In the genomic region with DNA sequence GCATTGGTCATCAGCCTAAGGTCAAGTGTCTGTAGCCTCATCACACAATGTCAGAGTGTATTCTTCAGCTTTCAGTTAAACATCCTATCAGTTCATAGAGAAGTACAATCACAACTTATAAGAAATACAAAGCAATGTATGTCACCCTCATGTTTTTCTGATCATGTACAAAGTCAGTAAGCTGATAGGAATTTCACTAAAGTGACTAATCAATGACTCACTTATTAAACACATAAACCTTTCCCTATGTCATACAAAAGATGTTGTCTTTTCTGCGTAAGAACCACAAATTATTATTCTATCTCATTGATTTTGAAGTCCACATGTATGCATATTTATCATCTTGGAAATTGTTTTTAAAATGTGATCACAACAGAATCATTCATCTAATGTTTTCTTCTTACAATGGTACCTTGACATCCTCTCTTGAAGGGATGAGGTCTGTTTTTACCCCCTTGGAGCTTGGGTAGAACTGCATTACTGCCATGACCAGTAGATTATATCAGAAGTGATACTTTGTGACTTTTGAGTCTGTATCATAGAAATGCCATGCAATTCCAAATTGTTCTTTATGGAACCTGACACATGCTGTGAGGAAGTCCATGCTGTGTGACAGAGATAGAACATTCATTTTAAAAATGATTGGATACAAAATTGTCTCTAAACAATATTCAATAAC, we compare ENCODE assay signal across 13 cellular contexts. TPM values are rescaled to one million over a fixed set of nuclear protein-coding genes. Genes with fewer than 3 reads are reported as not detected.
"Had no signal": no experiment of that assay in that cellular context is flagged by ENCODE, and none has a peak within 500 bp of the region (broad histone marks: within the 10 kb centered on the region; RNA-seq: fewer than 3 reads in every experiment).

No MANE protein-coding gene starts in this region.

RNA-seq across cellular contexts. Expression of a gene that starts 35.0 kb away (rescaled TPM):
- total RNA-seq: activated CD4-positive, alpha-beta memory T cell treated with anti-CD3 and anti-CD28 coated beads for 36 hours; activated CD4-positive, alpha-beta T cell treated with anti-CD3 and anti-CD28 coated beads for 36 hours; activated CD8-positive, alpha-beta memory T cell treated with anti-CD3 and anti-CD28 coated beads, Interleukin-2, amount 10 ng/mL, durations not matched to agents 7 days and 5 days; activated naive CD4-positive, alpha-beta T cell treated with anti-CD3 and anti-CD28 coated beads for 36 hours; activated T-helper 2 cell treated with anti-CD3 and anti-CD28 coated beads, Interferon-gamma antibody, Interleukin-2, Interleukin-4, amounts not matched to agents 10 μg/mL and 5 μg/mL and 100 μg/mL, durations not matched to agents 14 hours and 24 hours and 36 hours; cardiac septum; esophagus squamous epithelium; left ventricle myocardium superior; mucosa of gallbladder; naive thymus-derived CD8-positive, alpha-beta T cell; T-helper 17 cell; thyroid gland; urinary bladder had no signal
- polyA plus RNA-seq: naive thymus-derived CD8-positive, alpha-beta T cell; urinary bladder had no signal

RNA-seq across cellular contexts. Expression of a gene that starts 50.1 kb away (rescaled TPM):
- total RNA-seq: activated CD4-positive, alpha-beta memory T cell treated with anti-CD3 and anti-CD28 coated beads for 36 hours; activated CD4-positive, alpha-beta T cell treated with anti-CD3 and anti-CD28 coated beads for 36 hours; activated CD8-positive, alpha-beta memory T cell treated with anti-CD3 and anti-CD28 coated beads, Interleukin-2, amount 10 ng/mL, durations not matched to agents 7 days and 5 days; activated naive CD4-positive, alpha-beta T cell treated with anti-CD3 and anti-CD28 coated beads for 36 hours; activated T-helper 2 cell treated with anti-CD3 and anti-CD28 coated beads, Interferon-gamma antibody, Interleukin-2, Interleukin-4, amounts not matched to agents 10 μg/mL and 5 μg/mL and 100 μg/mL, durations not matched to agents 14 hours and 24 hours and 36 hours; cardiac septum; esophagus squamous epithelium; left ventricle myocardium superior; mucosa of gallbladder; naive thymus-derived CD8-positive, alpha-beta T cell; T-helper 17 cell; thyroid gland; urinary bladder had no signal
- polyA plus RNA-seq: naive thymus-derived CD8-positive, alpha-beta T cell; urinary bladder had no signal
